ENCODE assay signal across 29 cellular contexts in the genomic region with DNA sequence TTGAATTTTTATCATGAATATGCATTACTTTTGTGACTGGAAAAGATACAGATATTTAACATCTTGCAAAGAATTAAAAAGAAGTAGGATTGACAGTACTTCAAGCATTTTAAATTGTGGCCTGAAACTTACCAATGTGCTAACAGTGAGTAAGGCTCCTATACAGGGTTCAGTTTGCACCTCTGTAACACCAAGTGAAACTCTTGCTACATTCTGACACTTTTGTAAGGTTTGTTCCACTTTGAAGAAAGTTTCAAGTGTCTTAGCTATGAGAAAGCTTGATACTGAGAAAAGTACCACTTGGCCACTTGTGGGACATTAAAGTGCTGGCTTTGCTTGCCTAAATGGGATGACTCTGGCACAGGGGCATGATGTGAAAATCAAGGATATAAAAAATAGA.
"Had no signal": no experiment of that assay in that cellular context is flagged by ENCODE, and none has a peak within 500 bp of the region (broad histone marks: within the 10 kb centered on the region; RNA-seq: fewer than 3 reads in every experiment).

No MANE protein-coding gene starts in this region.

- H3K27ac Mint-ChIP-seq: activated CD4-positive, alpha-beta memory T cell treated with anti-CD3 and anti-CD28 coated beads, Interleukin-2, amount 10 ng/mL, durations not matched to agents 7 days and 5 days; activated CD8-positive, alpha-beta memory T cell treated with anti-CD3 and anti-CD28 coated beads, Interleukin-2, amount 10 ng/mL, durations not matched to agents 7 days and 5 days had no signal

- H3K27ac ChIP-seq: brain microvascular endothelial cell, KMS-11, PC-9, RWPE1, WERI-Rb-1 had no signal

- H3K4me3 Mint-ChIP-seq: activated CD4-positive, alpha-beta memory T cell treated with anti-CD3 and anti-CD28 coated beads, Interleukin-2, amount 10 ng/mL, durations not matched to agents 7 days and 5 days; activated CD8-positive, alpha-beta memory T cell treated with anti-CD3 and anti-CD28 coated beads, Interleukin-2, amount 10 ng/mL, durations not matched to agents 7 days and 5 days had no signal

- DNase-seq: activated CD4-positive, alpha-beta memory T cell treated with anti-CD3 and anti-CD28 coated beads, Interleukin-2, amount 10 ng/mL, durations not matched to agents 7 days and 5 days; activated CD4-positive, alpha-beta T cell treated with anti-CD3 and anti-CD28 coated beads for 1 hour; activated CD4-positive, alpha-beta T cell treated with anti-CD3 and anti-CD28 coated beads for 48 hours; activated CD4-positive, CD25-positive, alpha-beta regulatory T cell; activated CD8-positive, alpha-beta memory T cell treated with anti-CD3 and anti-CD28 coated beads for 24 hours; activated CD8-positive, alpha-beta memory T cell treated with anti-CD3 and anti-CD28 coated beads, Interleukin-2, amount 10 ng/mL, durations not matched to agents 7 days and 5 days; activated CD8-positive, alpha-beta memory T cell treated with anti-CD3 and anti-CD28 coated beads, Interleukin-2, amount 50 U/mL, for 48 hours; activated effector memory CD4-positive, alpha-beta T cell treated with Interleukin-2 at 50 U/mL for 16 hours; activated naive CD4-positive, alpha-beta T cell treated with anti-CD3 and anti-CD28 coated beads, Interleukin-2, amount 50 U/mL, for 16 hours; activated T-cell treated with anti-CD3 and anti-CD28 coated beads, Interleukin-2, amount 50 U/mL, for 48 hours; anterior cingulate cortex; brain microvascular endothelial cell; central memory CD4-positive, alpha-beta T cell; MM.1S; MV-4-11; NCI-H1092; NCI-H1417; NCI-H146; NCI-H187; NCI-H2107; NCI-H2171; NCI-H510A; NCI-H748 treated with DMSO at 0.1 percent for 48 hours; PC-9; Right ventricle myocardium superior; T1000; WERI-Rb-1 had no signal

- H3K4me1 Mint-ChIP-seq: activated CD4-positive, alpha-beta memory T cell treated with anti-CD3 and anti-CD28 coated beads, Interleukin-2, amount 10 ng/mL, durations not matched to agents 7 days and 5 days; activated CD8-positive, alpha-beta memory T cell treated with anti-CD3 and anti-CD28 coated beads, Interleukin-2, amount 10 ng/mL, durations not matched to agents 7 days and 5 days had no signal

- ATAC-seq: activated CD8-positive, alpha-beta memory T cell treated with anti-CD3 and anti-CD28 coated beads, Interleukin-2, amount 10 ng/mL, durations not matched to agents 7 days and 5 days had no signal

- H3K4me3 ChIP-seq: PC-9 had no signal

- H3K36me3 ChIP-seq: brain microvascular endothelial cell, WERI-Rb-1 had no signal

- H3K27me3 ChIP-seq: brain microvascular endothelial cell had no signal

- H3K27me3 Mint-ChIP-seq: activated CD4-positive, alpha-beta memory T cell treated with anti-CD3 and anti-CD28 coated beads, Interleukin-2, amount 10 ng/mL, durations not matched to agents 7 days and 5 days; activated CD8-positive, alpha-beta memory T cell treated with anti-CD3 and anti-CD28 coated beads, Interleukin-2, amount 10 ng/mL, durations not matched to agents 7 days and 5 days had no signal
